ENCODE assay signal across 16 cellular contexts in the genomic region with DNA sequence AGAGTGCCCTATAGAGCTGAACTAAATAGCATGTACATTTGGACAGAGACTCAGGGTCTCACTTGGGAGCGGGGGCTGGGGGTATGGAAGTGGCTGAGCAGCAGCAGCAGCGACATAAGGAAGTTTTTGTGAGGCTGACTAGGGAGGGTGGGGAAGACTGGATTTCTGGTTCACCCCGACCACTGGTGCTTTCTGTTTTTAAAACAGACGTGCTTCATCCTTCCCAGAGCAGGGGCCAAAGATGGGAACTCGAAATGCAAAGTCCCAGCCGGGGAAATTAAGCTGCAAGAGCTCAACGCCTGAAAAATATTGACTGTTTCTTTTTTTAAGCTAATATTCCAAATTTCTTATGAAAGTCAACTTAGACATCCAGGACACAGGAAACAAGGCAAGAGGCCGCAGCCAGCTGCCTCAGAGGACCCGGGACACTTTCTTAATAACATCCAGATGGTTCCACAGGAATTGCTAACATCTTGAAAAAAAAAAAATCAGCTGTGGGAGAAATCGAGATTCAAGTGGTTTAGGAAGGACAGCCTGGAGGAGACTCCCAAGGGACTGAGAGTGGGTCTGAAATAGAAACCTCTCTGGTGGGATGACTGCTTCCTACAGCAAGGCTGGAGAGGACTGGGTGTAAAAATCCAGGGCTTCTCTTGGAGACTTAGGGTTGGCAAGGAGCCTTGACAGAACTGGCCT.
A peak's percentile ranks its signal among the peaks of the same experiment; 100 is the strongest.
DNase-seq lines count a peak whose midpoint lies in the region; ATAC-seq and TF ChIP-seq lines count a peak whose summit lies in the region.
"Had no signal": no experiment of that assay in that cellular context is flagged by ENCODE, and none has a peak within 500 bp of the region (broad histone marks: within the 10 kb centered on the region; RNA-seq: fewer than 3 reads in every experiment).

No MANE protein-coding gene starts in this region.

- H3K27me3 Mint-ChIP-seq in nephron (ENCODE audit: low read depth) = peaks cover 4% of the 10 kb centered on the region
- H3K27me3 Mint-ChIP-seq in activated T-cell treated with anti-CD3 and anti-CD28 coated beads, Interleukin-2, amount 50 U/mL, for 24 hours = no peaks in the 10 kb centered on the region

- BruUV-seq in PC-9 (replicated peaks; lab: Mats Ljungman, UMichigan) = no TSS peak

- no peaks in the 10 kb centered on the region for H3K36me3 Mint-ChIP-seq in nephron (ENCODE audit: low read depth)
- H3K36me3 Mint-ChIP-seq in activated T-cell treated with anti-CD3 and anti-CD28 coated beads, Interleukin-2, amount 50 U/mL, for 24 hours (ENCODE audit: low read depth) = no peaks in the 10 kb centered on the region

- no peak overlapping the region for H3K4me2 ChIP-seq in PC-9

- ATAC-seq in GM19397 (IDR thresholded peaks at IDR 0.05; ENCODE audit: unreplicated experiment) = no peak

- H3K27ac ChIP-seq in ACC112 (ENCODE audit: low read depth, low read length) (peak overlapping the region; percentile 6; the same call in 1 of the 2 replicates), PC-9 (no peak overlapping the region)
- H3K27ac ChIP-seq: SJCRH30 had no signal

- no peaks in the 10 kb centered on the region for H3K27me3 ChIP-seq in ACC112 (ENCODE audit: insufficient read depth, low read length)
- H3K27me3 ChIP-seq in PC-9 (ENCODE audit: insufficient read depth, low read depth) = no peaks in the 10 kb centered on the region

- peak overlapping the region in 2 of 3 experiments; percentile 3 to 52 for H3K4me3 Mint-ChIP-seq in nephron
- H3K4me3 Mint-ChIP-seq in activated T-cell treated with anti-CD3 and anti-CD28 coated beads, Interleukin-2, amount 50 U/mL, for 24 hours = no peak overlapping the region
- H3K4me3 Mint-ChIP-seq: activated naive CD8-positive, alpha-beta T cell had no signal

- peaks cover 56% of the 10 kb centered on the region for H3K4me1 Mint-ChIP-seq in nephron
- peaks cover 10% of the 10 kb centered on the region for H3K4me1 Mint-ChIP-seq in activated T-cell treated with anti-CD3 and anti-CD28 coated beads, Interleukin-2, amount 50 U/mL, for 24 hours (ENCODE audit: low read depth)

- POLR2A ChIA-PET in PC-9 (lab: Charles Lee; ENCODE audit: unreplicated experiment) = interaction anchor here (0.7 kb wide), 2 partner anchors 9 to 127 kb away, joined by 4 to 12 read pairs; no protein-coding TSS in a partner anchor

- peak overlapping the region; percentile 87 to 95 (median 94) for H3K27ac Mint-ChIP-seq in nephron
- H3K27ac Mint-ChIP-seq in activated T-cell treated with anti-CD3 and anti-CD28 coated beads, Interleukin-2, amount 50 U/mL, for 24 hours = no peak overlapping the region
- H3K27ac Mint-ChIP-seq: activated naive CD8-positive, alpha-beta T cell had no signal

- no peak overlapping the region for H3K4me3 ChIP-seq in ACC112 (ENCODE audit: low read depth, low read length)
- no peak overlapping the region for H3K4me3 ChIP-seq in PC-9
- H3K4me3 ChIP-seq: SJCRH30 had no signal

- H3K79me2 ChIP-seq in ACC112 (ENCODE audit: control insufficient read depth, insufficient read depth, low read length, unreplicated experiment) = no peaks in the 10 kb centered on the region
- H3K79me2 ChIP-seq in PC-9 (ENCODE audit: low read depth) = no peaks in the 10 kb centered on the region
- H3K79me2 ChIP-seq: parathyroid adenoma had no signal

- H2AFZ ChIP-seq in ACC112 (ENCODE audit: low read length, unreplicated experiment) (no peak overlapping the region), PC-9 (no peak overlapping the region)
- H2AFZ ChIP-seq: parathyroid adenoma had no signal

- TF ChIP-seq CTCF in nephron (IDR thresholded peaks at IDR 0.05; ENCODE audit: unreplicated experiment in 3 of 3) (no peak), PC-9 (conservative IDR thresholded peaks at IDR 0.05) (no peak)

- no peaks in the 10 kb centered on the region for H3K9me3 ChIP-seq in PC-9 (ENCODE audit: insufficient read depth, low read depth)
- H3K9me3 ChIP-seq: SJCRH30 had no signal

- no peaks in the 10 kb centered on the region for H3K36me3 ChIP-seq in ACC112 (ENCODE audit: insufficient read depth, low read length)
- no peaks in the 10 kb centered on the region for H3K36me3 ChIP-seq in PC-9 (ENCODE audit: low read depth)
- H3K36me3 ChIP-seq: SJCRH30 had no signal

- no peaks in the 10 kb centered on the region for H3K9me2 ChIP-seq in PC-9 (ENCODE audit: insufficient read depth)

- DNase-seq in NCI-H524 (lab: John Stamatoyannopoulos, UW) (peak; percentile 80 to 97), fibroblast of peridontal ligament (ENCODE audit: extremely low read depth) (peak; percentile 83), PC-9 (no peak), COLO668 (lab: John Stamatoyannopoulos, UW; ENCODE audit: unreplicated experiment) (no peak)
- DNase-seq in activated T-cell treated with anti-CD3 and anti-CD28 coated beads, Interleukin-2, amount 50 U/mL, for 24 hours = no peak
- DNase-seq: ACHN; activated CD4-positive, alpha-beta T cell treated with anti-CD3 and anti-CD28 coated beads, Interleukin-2, amount 50 U/mL, for 1 hour; islet precursor cell; Kasumi-1; NCI-H226 had no signal

- no peaks in the 10 kb centered on the region for H4K20me1 ChIP-seq in PC-9 (ENCODE audit: insufficient read depth)

- CTCF ChIA-PET in PC-9 (lab: Charles Lee) = no interaction called here

- H3K4me1 ChIP-seq in ACC112 (ENCODE audit: control insufficient read depth, insufficient read depth, low read length, unreplicated experiment) = peaks cover 38% of the 10 kb centered on the region
- H3K4me1 ChIP-seq in PC-9 (replicated peaks; ENCODE audit: insufficient read depth) = 0 out of 2 replicates have a peak, but pooled peaks cover 9% of the 10 kb centered on the region
- H3K4me1 ChIP-seq: parathyroid adenoma had no signal

- no peaks in the 10 kb centered on the region; the same call in 1 of the 2 replicates for H3F3A ChIP-seq in PC-9 (ENCODE audit: insufficient read depth, low read depth)

- peaks cover 3% of the 10 kb centered on the region for H3K9me3 Mint-ChIP-seq in nephron
- H3K9me3 Mint-ChIP-seq in activated T-cell treated with anti-CD3 and anti-CD28 coated beads, Interleukin-2, amount 50 U/mL, for 24 hours = no peaks in the 10 kb centered on the region

- intact Hi-C loops in PC-9 (cut with micrococcal nuclease; ENCODE audit: unreplicated experiment) = no loop called here

Comparison
In these comparisons a context has a peak if more than half of its experiments do, and no peak if none do; other contexts are left out.
1. DNase-seq: peak in NCI-H524 (2 of 2) and fibroblast of peridontal ligament (single experiment); none in PC-9 (0 of 2), COLO668 (single experiment) and activated T-cell treated with anti-CD3 and anti-CD28 coated beads, Interleukin-2, amount 50 U/mL, for 24 hours (single experiment).